In the genomic region with DNA sequence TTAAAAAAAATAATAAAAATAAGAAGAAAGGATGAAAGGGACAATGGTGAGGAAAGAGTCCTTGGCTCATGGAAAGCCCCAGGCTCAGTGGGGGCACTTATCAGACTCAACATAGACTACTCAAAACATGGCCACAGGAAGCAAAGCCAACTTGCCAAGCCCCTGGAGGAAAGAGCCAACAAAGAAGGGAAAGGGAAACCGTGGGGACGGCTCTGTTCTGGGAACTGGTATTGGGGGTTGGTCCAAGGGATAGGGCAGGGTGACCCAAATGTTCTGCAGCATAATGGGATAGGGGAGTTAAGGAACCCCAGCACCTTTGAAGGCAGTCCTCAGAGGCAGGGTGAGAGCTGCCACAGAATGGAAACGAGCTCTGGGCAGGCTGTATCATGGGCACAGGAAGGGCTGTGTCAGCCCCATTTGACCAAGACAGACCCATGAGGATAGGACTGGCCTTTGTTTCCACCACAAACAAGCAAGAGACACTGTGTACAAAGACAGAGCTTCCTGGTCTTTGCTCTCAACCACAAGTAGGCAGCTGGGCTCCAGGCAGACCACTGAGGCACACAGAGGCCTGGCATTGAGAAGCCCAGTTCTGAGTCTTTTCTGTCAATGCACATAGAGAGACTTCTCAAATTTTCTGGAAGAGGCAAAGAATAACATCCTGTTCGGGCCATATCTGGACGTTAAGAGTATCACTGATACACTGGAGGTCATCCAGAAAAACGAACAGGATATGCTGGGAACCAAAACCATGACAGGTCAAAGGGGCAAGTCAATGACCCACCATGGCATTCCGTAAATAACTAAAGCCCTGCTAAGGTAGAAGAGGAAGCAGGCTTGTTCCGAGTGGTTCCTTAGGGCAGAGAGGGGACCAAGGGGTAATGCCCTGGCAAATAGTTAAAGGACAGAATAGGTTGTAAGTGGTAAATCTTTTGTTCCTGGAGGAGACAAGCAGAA, we compare ENCODE assay signal across 1 cellular context.
TF ChIP-seq lines count a peak whose summit lies in the region.

No MANE protein-coding gene starts in this region.

TF ChIP-seq in HepG2, 621 proteins besides CTCF, POLR2A, EP300 and RAD21 (continued from another document):
- TF ChIP-seq, protein P1, sequence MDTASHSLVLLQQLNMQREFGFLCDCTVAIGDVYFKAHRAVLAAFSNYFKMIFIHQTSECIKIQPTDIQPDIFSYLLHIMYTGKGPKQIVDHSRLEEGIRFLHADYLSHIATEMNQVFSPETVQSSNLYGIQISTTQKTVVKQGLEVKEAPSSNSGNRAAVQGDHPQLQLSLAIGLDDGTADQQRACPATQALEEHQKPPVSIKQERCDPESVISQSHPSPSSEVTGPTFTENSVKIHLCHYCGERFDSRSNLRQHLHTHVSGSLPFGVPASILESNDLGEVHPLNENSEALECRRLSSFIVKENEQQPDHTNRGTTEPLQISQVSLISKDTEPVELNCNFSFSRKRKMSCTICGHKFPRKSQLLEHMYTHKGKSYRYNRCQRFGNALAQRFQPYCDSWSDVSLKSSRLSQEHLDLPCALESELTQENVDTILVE (CRISPR knock-in tag; IDR thresholded peaks at IDR 0.05) = 0 out of 2 replicates have a peak, but pooled peaks have one; percentile 66
- TF ChIP-seq ZNF329 (CRISPR knock-in tag; IDR thresholded peaks at IDR 0.05; ENCODE audit: low read depth) = no peak
- TF ChIP-seq MEF2D (CRISPR knock-in tag; IDR thresholded peaks at IDR 0.05) = peak; percentile 38; the same call in 1 of the 2 replicates
- TF ChIP-seq, protein P2, sequence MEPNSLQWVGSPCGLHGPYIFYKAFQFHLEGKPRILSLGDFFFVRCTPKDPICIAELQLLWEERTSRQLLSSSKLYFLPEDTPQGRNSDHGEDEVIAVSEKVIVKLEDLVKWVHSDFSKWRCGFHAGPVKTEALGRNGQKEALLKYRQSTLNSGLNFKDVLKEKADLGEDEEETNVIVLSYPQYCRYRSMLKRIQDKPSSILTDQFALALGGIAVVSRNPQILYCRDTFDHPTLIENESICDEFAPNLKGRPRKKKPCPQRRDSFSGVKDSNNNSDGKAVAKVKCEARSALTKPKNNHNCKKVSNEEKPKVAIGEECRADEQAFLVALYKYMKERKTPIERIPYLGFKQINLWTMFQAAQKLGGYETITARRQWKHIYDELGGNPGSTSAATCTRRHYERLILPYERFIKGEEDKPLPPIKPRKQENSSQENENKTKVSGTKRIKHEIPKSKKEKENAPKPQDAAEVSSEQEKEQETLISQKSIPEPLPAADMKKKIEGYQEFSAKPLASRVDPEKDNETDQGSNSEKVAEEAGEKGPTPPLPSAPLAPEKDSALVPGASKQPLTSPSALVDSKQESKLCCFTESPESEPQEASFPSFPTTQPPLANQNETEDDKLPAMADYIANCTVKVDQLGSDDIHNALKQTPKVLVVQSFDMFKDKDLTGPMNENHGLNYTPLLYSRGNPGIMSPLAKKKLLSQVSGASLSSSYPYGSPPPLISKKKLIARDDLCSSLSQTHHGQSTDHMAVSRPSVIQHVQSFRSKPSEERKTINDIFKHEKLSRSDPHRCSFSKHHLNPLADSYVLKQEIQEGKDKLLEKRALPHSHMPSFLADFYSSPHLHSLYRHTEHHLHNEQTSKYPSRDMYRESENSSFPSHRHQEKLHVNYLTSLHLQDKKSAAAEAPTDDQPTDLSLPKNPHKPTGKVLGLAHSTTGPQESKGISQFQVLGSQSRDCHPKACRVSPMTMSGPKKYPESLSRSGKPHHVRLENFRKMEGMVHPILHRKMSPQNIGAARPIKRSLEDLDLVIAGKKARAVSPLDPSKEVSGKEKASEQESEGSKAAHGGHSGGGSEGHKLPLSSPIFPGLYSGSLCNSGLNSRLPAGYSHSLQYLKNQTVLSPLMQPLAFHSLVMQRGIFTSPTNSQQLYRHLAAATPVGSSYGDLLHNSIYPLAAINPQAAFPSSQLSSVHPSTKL (CRISPR knock-in tag; IDR thresholded peaks at IDR 0.05) = peak; percentile 57
- TF ChIP-seq NFIC (IDR thresholded peaks at IDR 0.05; ENCODE audit: low read length) = peak; percentile 31
- TF ChIP-seq ZNF567 (CRISPR knock-in tag; IDR thresholded peaks at IDR 0.05; ENCODE audit: borderline replicate concordance) = no peak
- TF ChIP-seq ZNF530 (CRISPR knock-in tag; IDR thresholded peaks at IDR 0.05; ENCODE audit: low read depth) = no peak
- no peak for TF ChIP-seq JARID2 (CRISPR knock-in tag; IDR thresholded peaks at IDR 0.05; ENCODE audit: insufficient replicate concordance)
- TF ChIP-seq HDAC2 (CRISPR knock-in tag; IDR thresholded peaks at IDR 0.05) = peak; percentile 52
- 0 out of 2 replicates have a peak, but pooled peaks have one; percentile 2 for TF ChIP-seq ZMYM4 (CRISPR knock-in tag; IDR thresholded peaks at IDR 0.05)
- TF ChIP-seq SETDB1 (CRISPR knock-in tag; IDR thresholded peaks at IDR 0.05; ENCODE audit: borderline replicate concordance) = no peak
- TF ChIP-seq, protein P3, sequence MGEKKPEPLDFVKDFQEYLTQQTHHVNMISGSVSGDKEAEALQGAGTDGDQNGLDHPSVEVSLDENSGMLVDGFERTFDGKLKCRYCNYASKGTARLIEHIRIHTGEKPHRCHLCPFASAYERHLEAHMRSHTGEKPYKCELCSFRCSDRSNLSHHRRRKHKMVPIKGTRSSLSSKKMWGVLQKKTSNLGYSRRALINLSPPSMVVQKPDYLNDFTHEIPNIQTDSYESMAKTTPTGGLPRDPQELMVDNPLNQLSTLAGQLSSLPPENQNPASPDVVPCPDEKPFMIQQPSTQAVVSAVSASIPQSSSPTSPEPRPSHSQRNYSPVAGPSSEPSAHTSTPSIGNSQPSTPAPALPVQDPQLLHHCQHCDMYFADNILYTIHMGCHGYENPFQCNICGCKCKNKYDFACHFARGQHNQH (CRISPR knock-in tag; IDR thresholded peaks at IDR 0.05) = 0 out of 2 replicates have a peak, but pooled peaks have one; percentile 31
